Comparison of ENCODE assay signal across 3 cellular contexts in genomic region chr6:1570848-1571247, GRCh38.
TF ChIP-seq lines count a peak whose summit lies in the region.

No MANE protein-coding gene starts in this region.

TF ChIP-seq in HepG2, 621 proteins besides CTCF, POLR2A, EP300 and RAD21:
- TF ChIP-seq ZNF160 (CRISPR knock-in tag; IDR thresholded peaks at IDR 0.05) (peak; percentile 81; the same call in 1 of the 2 replicates), REPIN1 (CRISPR knock-in tag; IDR thresholded peaks at IDR 0.05; ENCODE audit: borderline replicate concordance, low read depth) (no peak)

TF ChIP-seq in HEK293, 187 proteins besides CTCF, POLR2A, EP300 and RAD21:
- TF ChIP-seq ZNF350 (tag by site-specific recombination; IDR thresholded peaks at IDR 0.05) (no peak), SETDB1 (IDR thresholded peaks at IDR 0.05; ENCODE audit: insufficient read length, low read length) (peak; percentile 72)
TF ChIP-seq in HEK293: peak in this region for 1.

TF ChIP-seq in K562, 482 proteins besides CTCF, POLR2A, EP300 and RAD21:
- TF ChIP-seq TRIM28 (IDR thresholded peaks at IDR 0.05) (peak; percentile 54; the same call in 1 of the 2 replicates), ETS1 (conservative IDR thresholded peaks at IDR 0.05; ENCODE audit: control insufficient read depth, low read depth, low read length) (no peak), SMAD2 (IDR thresholded peaks at IDR 0.05; ENCODE audit: low read depth, low read length) (no peak), ZFPM2 (CRISPR knock-in tag; IDR thresholded peaks at IDR 0.05) (no peak), ZNF609 (CRISPR knock-in tag; IDR thresholded peaks at IDR 0.05; ENCODE audit: borderline replicate concordance) (no peak)
